ENCODE assay signal across 8 cellular contexts in genomic region chr4:2796261-2797187, GRCh38. TPM values are rescaled to one million over a fixed set of nuclear protein-coding genes. Genes with fewer than 3 reads are reported as not detected.
DNase-seq lines count a peak whose midpoint lies in the region; ATAC-seq and TF ChIP-seq lines count a peak whose summit lies in the region.
"Had no signal": no experiment of that assay in that cellular context is flagged by ENCODE, and none has a peak within 500 bp of the region (broad histone marks: within the 10 kb centered on the region; RNA-seq: fewer than 3 reads in every experiment).

No MANE protein-coding gene starts in this region.

- H3K9me3 ChIP-seq in WERI-Rb-1 (ENCODE audit: severe bottlenecking) (no peaks in the 10 kb centered on the region), right cardiac atrium (ENCODE audit: control insufficient read depth, low read length) (no peaks in the 10 kb centered on the region), stomach (no peaks in the 10 kb centered on the region)

- TF ChIP-seq CTCF in WERI-Rb-1 (IDR thresholded peaks at IDR 0.05; ENCODE audit: low read depth, low read length) (no peak), stomach (IDR thresholded peaks at IDR 0.05) (no peak)

- H3K4me3 ChIP-seq in WERI-Rb-1 (ENCODE audit: low read depth, low read length) = no peak overlapping the region
- no peak overlapping the region for H3K4me3 ChIP-seq in right cardiac atrium (ENCODE audit: low read length)
- peak overlapping the region in 1 of 4 donors; percentile 40 for H3K4me3 ChIP-seq in stomach

- DNase-seq in HPDE6-E6E7 (ENCODE audit: extremely low spot score) (peak; percentile 84), WERI-Rb-1 (peak; percentile 7), right cardiac atrium (peak in 2 of 3 donors; percentile 72 to 78), stomach (peak; percentile 85), HuH-7.5 (ENCODE audit: low spot score) (no peak), medulla oblongata (ENCODE audit: extremely low spot score) (no peak), iPS-NIHi7 (ENCODE audit: extremely low spot score) (no peak)
- DNase-seq: activated naive CD8-positive, alpha-beta T cell treated with anti-CD3 and anti-CD28 coated beads for 36 hours had no signal

- H3K27ac ChIP-seq in WERI-Rb-1 (no peak overlapping the region; the same call in 1 of the 2 replicates), right cardiac atrium (ENCODE audit: low read length) (peak overlapping the region; percentile 7), stomach (peak overlapping the region; percentile 69 to 92 (median 83))

- H3K27me3 ChIP-seq in WERI-Rb-1 (ENCODE audit: insufficient read depth, low read depth, severe bottlenecking) (no peaks in the 10 kb centered on the region), right cardiac atrium (ENCODE audit: control insufficient read depth, insufficient read depth) (no peaks in the 10 kb centered on the region), stomach (no peaks in the 10 kb centered on the region)

- WGBS in right cardiac atrium = 69% methylated on average over 25 of the region's 25 CpGs
- 45 to 68% (median 49%) methylated on average over 16 to 25 of the region's 25 CpGs for WGBS in stomach, 5 donors

- intact Hi-C loops in right cardiac atrium (cut with DNase I) = no loop called here
- intact Hi-C loops in stomach (cut with DNase I; ENCODE audit: low total_unique reads) = no loop called here

- no peak for TF ChIP-seq POLR2A in stomach (IDR thresholded peaks at IDR 0.05)

- ATAC-seq in right cardiac atrium = no peak

- TF ChIP-seq EP300 in stomach (IDR thresholded peaks at IDR 0.05) = no peak

- H3K4me1 ChIP-seq in right cardiac atrium (ENCODE audit: control insufficient read depth, insufficient read depth, low read length) (peaks cover 51% of the 10 kb centered on the region), stomach (peaks cover 93 to 98% (median 95%) of the 10 kb centered on the region in 4 donors)

- H3K36me3 ChIP-seq in WERI-Rb-1 (peaks cover 3% of the 10 kb centered on the region), stomach (no peaks in the 10 kb centered on the region)

RNA-seq across cellular contexts. Expression of gene SH3BP2, which starts 3.6 kb away (rescaled TPM):
- 10 to 100 TPM; 20.5 to 28.8 (median 26.3) TPM for total RNA-seq in right cardiac atrium
- polyA plus RNA-seq in right cardiac atrium = 21.7 TPM
- 100 to 1,000 TPM in 2 of 5 donors, 10 to 100 TPM in 3; 31.8 to 151 (median 89.9) TPM for total RNA-seq in stomach
- polyA plus RNA-seq in stomach = 10 to 100 TPM in 2 of 3 donors, 1 to 10 TPM in 1; 9.0 to 26.7 (median 11.1) TPM

RNA-seq across cellular contexts. Expression of gene TNIP2, which starts 40.4 kb away (rescaled TPM):
- total RNA-seq in right cardiac atrium (10 to 100 TPM; 20.2 to 28.0 (median 24.6) TPM), stomach (100 to 1,000 TPM in 2 of 5 donors, 10 to 100 TPM in 3; 18.7 to 194 (median 59.6) TPM)
- polyA plus RNA-seq in right cardiac atrium (24.9 TPM), stomach (10 to 100 TPM; 36.1 to 42.5 (median 37.6) TPM)

RNA-seq across cellular contexts. Expression of gene ADD1, which starts 47.1 kb away (rescaled TPM):
- total RNA-seq in right cardiac atrium = 100 to 1,000 TPM; 215 to 256 (median 236) TPM
- polyA plus RNA-seq in right cardiac atrium = 207 TPM
- 1,000 to 10,000 TPM in 1 of 5 donors, 100 to 1,000 TPM in 4; 162 to 1,174 (median 290) TPM for total RNA-seq in stomach
- polyA plus RNA-seq in stomach = 100 to 1,000 TPM; 103 to 197 (median 127) TPM

Comparison
In these comparisons a context has a peak if more than half of its experiments do, and no peak if none do; other contexts are left out.
1. DNase-seq: peak in HPDE6-E6E7 (single experiment), WERI-Rb-1 (single experiment), right cardiac atrium (2 of 3) and stomach (single experiment); none in HuH-7.5 (single experiment), medulla oblongata (single experiment) and iPS-NIHi7 (single experiment).